In the genomic region with DNA sequence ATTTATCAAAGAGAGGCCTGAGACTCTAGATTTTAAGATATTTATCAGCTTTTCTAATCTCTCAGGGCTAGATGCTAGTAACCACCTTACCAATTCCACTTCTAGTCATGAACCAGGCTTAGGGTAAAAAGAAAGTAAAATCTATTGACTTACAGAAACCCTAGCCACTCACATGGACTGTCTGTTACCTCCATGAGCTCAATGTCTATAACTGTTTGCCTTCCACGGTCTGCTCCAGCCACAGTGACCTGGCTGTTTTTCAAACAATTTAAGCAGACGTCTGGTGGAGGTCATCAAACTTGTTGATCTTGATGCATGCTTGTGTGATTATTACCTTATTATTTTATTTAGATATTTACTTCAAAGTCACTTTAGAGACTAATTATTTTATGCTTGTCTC, we compare ENCODE assay signal across 7 cellular contexts. TPM values are rescaled to one million over a fixed set of nuclear protein-coding genes. Genes with fewer than 3 reads are reported as not detected.
"Had no signal": no experiment of that assay in that cellular context is flagged by ENCODE, and none has a peak within 500 bp of the region (broad histone marks: within the 10 kb centered on the region; RNA-seq: fewer than 3 reads in every experiment).

No MANE protein-coding gene starts in this region.

RNA-seq across cellular contexts. Expression of a gene that starts 50.4 kb away (rescaled TPM):
- total RNA-seq: GM23248, GM23338, H1, H4, H7, H9, HFFc6 had no signal
